8 cellular contexts compared by ENCODE assay signal in the genomic region with DNA sequence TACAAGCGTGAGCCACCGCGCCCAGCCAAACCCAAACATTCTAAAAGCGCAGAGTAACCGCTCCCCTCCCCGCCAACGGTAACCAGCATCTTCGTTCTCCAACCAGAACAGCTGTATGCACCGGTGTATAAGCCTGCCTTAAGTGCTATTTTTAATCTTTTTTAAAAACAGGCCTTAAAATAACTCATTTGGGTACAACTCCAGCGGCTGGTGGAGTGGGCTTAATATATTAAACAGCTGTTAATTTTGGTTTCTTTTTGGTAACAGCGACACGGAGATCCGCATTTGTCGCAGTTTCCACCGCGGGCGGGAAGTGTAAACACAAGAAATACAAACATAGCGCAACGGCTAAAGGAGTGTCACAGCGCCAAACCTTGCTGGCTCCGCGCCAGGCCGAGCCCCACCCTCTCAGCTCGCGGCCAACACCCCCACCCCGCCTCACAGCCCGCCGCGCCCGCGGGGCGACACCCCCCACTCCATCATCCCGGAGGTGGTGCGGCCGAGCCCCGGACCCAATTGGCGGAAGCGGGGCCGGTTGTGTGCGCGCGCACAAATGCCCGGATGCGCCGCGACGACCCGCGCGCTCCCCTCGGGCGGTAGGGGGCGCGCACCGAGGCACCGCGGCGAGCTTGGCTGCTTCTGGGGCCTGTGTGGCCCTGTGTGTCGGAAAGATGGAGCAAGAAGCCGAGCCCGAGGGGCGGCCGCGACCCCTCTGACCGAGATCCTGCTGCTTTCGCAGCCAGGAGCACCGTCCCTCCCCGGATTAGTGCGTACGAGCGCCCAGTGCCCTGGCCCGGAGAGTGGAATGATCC. TPM values are rescaled to one million over a fixed set of nuclear protein-coding genes. Genes with fewer than 3 reads are reported as not detected.
DNase-seq lines count a peak whose midpoint lies in the region; ATAC-seq and TF ChIP-seq lines count a peak whose summit lies in the region.

A gene (plus strand): TSS at position 602 of the 812 bp plus-strand sequence. CDS start 301 bp downstream, outside the sequence.

- H3K27ac Mint-ChIP-seq in H9 (peak within 1 kb of the TSS; percentile 99), nephron (peak within 1 kb of the TSS; percentile 99 to 100 (median 100))
- peak within 1 kb of the TSS; percentile 99 for H3K27ac Mint-ChIP-seq in activated T-helper 2 cell treated with anti-CD3 and anti-CD28 coated beads, Interferon-gamma antibody, Interleukin-2, Interleukin-4, amounts not matched to agents 10 μg/mL and 5 μg/mL and 100 μg/mL, durations not matched to agents 14 hours and 24 hours and 36 hours
- peak within 1 kb of the TSS; percentile 99 for H3K27ac Mint-ChIP-seq in stimulated activated naive CD8-positive, alpha-beta T cell treated with anti-CD3 and anti-CD28 coated beads, Interleukin-15, Interleukin-2, amounts not matched to agents 100 ng/mL and 50 ng/mL, for 24 hours

- peak within 1 kb of the TSS; percentile 91; the same call in 1 of the 2 replicates for H2BK15ac ChIP-seq in H9 (ENCODE audit: low read depth, low read length)

- no peaks in the 10 kb centered on the region for H3K27me3 Mint-ChIP-seq in H9 (ENCODE audit: low read depth)
- no peaks in the 10 kb centered on the region for H3K27me3 Mint-ChIP-seq in activated T-helper 2 cell treated with anti-CD3 and anti-CD28 coated beads, Interferon-gamma antibody, Interleukin-2, Interleukin-4, amounts not matched to agents 10 μg/mL and 5 μg/mL and 100 μg/mL, durations not matched to agents 14 hours and 24 hours and 36 hours (ENCODE audit: low read depth)
- peaks cover 3% of the 10 kb centered on the region for H3K27me3 Mint-ChIP-seq in nephron (ENCODE audit: low read depth)
- no peaks in the 10 kb centered on the region for H3K27me3 Mint-ChIP-seq in stimulated activated naive CD8-positive, alpha-beta T cell treated with anti-CD3 and anti-CD28 coated beads, Interleukin-15, Interleukin-2, amounts not matched to agents 100 ng/mL and 50 ng/mL, for 24 hours

- peak within 1 kb of the TSS; percentile 99 for H3K18ac ChIP-seq in H9 (ENCODE audit: insufficient read length, low read depth, low read length)

- H3K23me2 ChIP-seq in H9 (ENCODE audit: insufficient read length, low read depth, low read length, poor library complexity, severe bottlenecking): peaks cover 9% of the 10 kb centered on the region

- H3K79me1 ChIP-seq in H9 (ENCODE audit: insufficient read depth, low read depth, low read length, poor library complexity, severe bottlenecking): no peaks in the 10 kb centered on the region

- H3K36me3 ChIP-seq in Loucy (ENCODE audit: insufficient read depth, low read length): peaks cover 9% of the 10 kb centered on the region
- peaks cover 40% of the 10 kb centered on the region for H3K36me3 ChIP-seq in RWPE2 (ENCODE audit: low read depth)

- H3F3A ChIP-seq in Loucy (ENCODE audit: low read depth): peaks cover 5% of the 10 kb centered on the region; the same call in 1 of the 2 replicates

- intact Hi-C loops in activated T-helper 2 cell treated with anti-CD3 and anti-CD28 coated beads, Interferon-gamma antibody, Interleukin-2, Interleukin-4, amounts not matched to agents 10 μg/mL and 5 μg/mL and 100 μg/mL, durations not matched to agents 14 hours and 24 hours and 36 hours (cut with micrococcal nuclease): loop anchor here (1.0 to 10.0 kb wide), 9 partner anchors 19 to 1539 kb away; a partner anchor contains a TSS

- H3K4me3 ChIP-seq in Loucy (ENCODE audit: low read length, poor library complexity, severe bottlenecking) (peak within 1 kb of the TSS; percentile 86), RWPE2 (ENCODE audit: severe bottlenecking) (peak within 1 kb of the TSS; percentile 61)

- no peak within 1 kb of the TSS for H3K23ac ChIP-seq in H9 (ENCODE audit: insufficient read length, low read depth, low read length)

- H3K4ac ChIP-seq in H9 (ENCODE audit: low read depth, low read length): peak within 1 kb of the TSS; percentile 95; the same call in 1 of the 2 replicates

- H2BK5ac ChIP-seq in H9 (ENCODE audit: insufficient read length, low read length): peak within 1 kb of the TSS; percentile 80

- DNase-seq in GDM1 (lab: John Stamatoyannopoulos, UW) (peak; percentile 92), H9 (peak; percentile 98), RWPE2 (ENCODE audit: low spot score) (peak; percentile 93), fibroblast of peridontal ligament (ENCODE audit: extremely low read depth) (peak; percentile 75)
- DNase-seq in activated T-helper 2 cell treated with anti-CD3 and anti-CD28 coated beads, Interferon-gamma antibody, Interleukin-2, Interleukin-4, amounts not matched to agents 10 μg/mL and 5 μg/mL and 100 μg/mL, durations not matched to agents 14 hours and 24 hours and 36 hours (ENCODE audit: low spot score): peak; percentile 98

- H3K9me2 ChIP-seq in Loucy (replicated peaks; ENCODE audit: low read depth, low read length): no peaks in the 10 kb centered on the region

- H3K27me3 ChIP-seq in H9 (ENCODE audit: insufficient read depth, low read length): no peaks in the 10 kb centered on the region
- peaks cover 15% of the 10 kb centered on the region for H3K27me3 ChIP-seq in Loucy (ENCODE audit: insufficient read depth, low read length, poor library complexity, severe bottlenecking)
- H3K27me3 ChIP-seq in RWPE2 (ENCODE audit: insufficient read depth, poor library complexity, severe bottlenecking): no peaks in the 10 kb centered on the region

- TF ChIP-seq CTCF in H9 (conservative IDR thresholded peaks at IDR 0.05): peak; percentile 73
- peak; percentile 61 for TF ChIP-seq CTCF in Loucy (conservative IDR thresholded peaks at IDR 0.05; ENCODE audit: low read length)
- TF ChIP-seq CTCF in RWPE2 (IDR thresholded peaks at IDR 0.05; ENCODE audit: poor library complexity, severe bottlenecking): peak; percentile 83
- peak; percentile 69 to 71 (median 70) for TF ChIP-seq CTCF in nephron (IDR thresholded peaks at IDR 0.05; ENCODE audit: unreplicated experiment in 3 of 3)

- H3K9me3 ChIP-seq in H9 (ENCODE audit: control insufficient read depth, low read depth, low read length) (no peaks in the 10 kb centered on the region), Loucy (ENCODE audit: insufficient read depth, low read depth, low read length) (no peaks in the 10 kb centered on the region; the same call in 1 of the 2 replicates), RWPE2 (ENCODE audit: severe bottlenecking) (no peaks in the 10 kb centered on the region)

- no peak within 1 kb of the TSS for H3K56ac ChIP-seq in H9 (ENCODE audit: insufficient read length, low read depth, low read length)

- peak within 1 kb of the TSS; percentile 93 for H2BK12ac ChIP-seq in H9 (ENCODE audit: insufficient read length, low read depth, low read length)

- peak within 1 kb of the TSS; percentile 71 for H2BK120ac ChIP-seq in H9 (ENCODE audit: low read depth, low read length, poor library complexity, severe bottlenecking)

- H3K79me2 ChIP-seq in H9 (ENCODE audit: insufficient read depth, low read length): peaks cover 4% of the 10 kb centered on the region; the same call in 1 of the 2 replicates
- peaks cover 46% of the 10 kb centered on the region for H3K79me2 ChIP-seq in Loucy (ENCODE audit: insufficient read depth, low read length)

- peak within 1 kb of the TSS; percentile 100 for H3K14ac ChIP-seq in H9 (ENCODE audit: insufficient read depth, low read length)

- H3K27ac ChIP-seq in H9 (ENCODE audit: insufficient read length, low read depth, low read length) (peak within 1 kb of the TSS; percentile 93), RWPE2 (ENCODE audit: poor library complexity, severe bottlenecking) (peak within 1 kb of the TSS; percentile 91)

- H3K4me2 ChIP-seq in H9 (ENCODE audit: insufficient read depth, insufficient read length, low read length) (peak within 1 kb of the TSS; percentile 48), Loucy (ENCODE audit: low read depth, low read length, poor library complexity, severe bottlenecking) (peak within 1 kb of the TSS; percentile 85)

- H4K91ac ChIP-seq in H9 (ENCODE audit: insufficient read length, low read depth, low read length): peak within 1 kb of the TSS; percentile 99

- peak within 1 kb of the TSS; percentile 42 for H2AK5ac ChIP-seq in H9 (ENCODE audit: insufficient read length, low read length)

- no peak within 1 kb of the TSS for H4K8ac ChIP-seq in H9 (replicated peaks; ENCODE audit: insufficient read length, low read depth, low read length)

- H3T11ph ChIP-seq in H9 (ENCODE audit: low read length): peak within 1 kb of the TSS; percentile 47

- H2BK20ac ChIP-seq in H9 (ENCODE audit: low read depth, low read length, poor library complexity, severe bottlenecking): no peak within 1 kb of the TSS

- peak within 1 kb of the TSS; percentile 99 for H4K5ac ChIP-seq in H9 (ENCODE audit: insufficient read length, low read depth, low read length)

- no peaks in the 10 kb centered on the region for H4K20me1 ChIP-seq in H9 (ENCODE audit: control insufficient read depth, insufficient read depth, insufficient read length)
- H4K20me1 ChIP-seq in Loucy (ENCODE audit: insufficient read depth, low read length, poor library complexity, severe bottlenecking): peaks cover 30% of the 10 kb centered on the region

- H3K9me3 Mint-ChIP-seq in H9 (peaks cover 0 to 2% of the 10 kb centered on the region in 2 experiments; a peak in 2 of 5 replicates), nephron (no peaks in the 10 kb centered on the region)
- no peaks in the 10 kb centered on the region for H3K9me3 Mint-ChIP-seq in activated T-helper 2 cell treated with anti-CD3 and anti-CD28 coated beads, Interferon-gamma antibody, Interleukin-2, Interleukin-4, amounts not matched to agents 10 μg/mL and 5 μg/mL and 100 μg/mL, durations not matched to agents 14 hours and 24 hours and 36 hours
- no peaks in the 10 kb centered on the region for H3K9me3 Mint-ChIP-seq in stimulated activated naive CD8-positive, alpha-beta T cell treated with anti-CD3 and anti-CD28 coated beads, Interleukin-15, Interleukin-2, amounts not matched to agents 100 ng/mL and 50 ng/mL, for 24 hours

- H3K4me1 Mint-ChIP-seq in H9 (peaks cover 32 to 33% of the 10 kb centered on the region in 2 experiments), nephron (peaks cover 20% of the 10 kb centered on the region)
- H3K4me1 Mint-ChIP-seq in activated T-helper 2 cell treated with anti-CD3 and anti-CD28 coated beads, Interferon-gamma antibody, Interleukin-2, Interleukin-4, amounts not matched to agents 10 μg/mL and 5 μg/mL and 100 μg/mL, durations not matched to agents 14 hours and 24 hours and 36 hours (ENCODE audit: low read depth): peaks cover 20% of the 10 kb centered on the region
- peaks cover 44% of the 10 kb centered on the region for H3K4me1 Mint-ChIP-seq in stimulated activated naive CD8-positive, alpha-beta T cell treated with anti-CD3 and anti-CD28 coated beads, Interleukin-15, Interleukin-2, amounts not matched to agents 100 ng/mL and 50 ng/mL, for 24 hours (ENCODE audit: low read depth)

- H3K4me3 Mint-ChIP-seq in H9: peak within 1 kb of the TSS; percentile 94 to 95
- peak within 1 kb of the TSS; percentile 93 for H3K4me3 Mint-ChIP-seq in activated T-helper 2 cell treated with anti-CD3 and anti-CD28 coated beads, Interferon-gamma antibody, Interleukin-2, Interleukin-4, amounts not matched to agents 10 μg/mL and 5 μg/mL and 100 μg/mL, durations not matched to agents 14 hours and 24 hours and 36 hours (ENCODE audit: low read depth)
- peak within 1 kb of the TSS; percentile 96 to 100 (median 100) for H3K4me3 Mint-ChIP-seq in nephron
- H3K4me3 Mint-ChIP-seq in stimulated activated naive CD8-positive, alpha-beta T cell treated with anti-CD3 and anti-CD28 coated beads, Interleukin-15, Interleukin-2, amounts not matched to agents 100 ng/mL and 50 ng/mL, for 24 hours: peak within 1 kb of the TSS; percentile 95

- WGBS in H9 (ENCODE audit: extremely low coverage, insufficient read length, low lambda C conversion rate): no CpG with 5 or more reads among the region's 72 CpGs

- ATAC-seq in RWPE2 (ENCODE audit: low read depth): peak; percentile 73

- peak within 1 kb of the TSS; percentile 98 for H3K9ac ChIP-seq in H9 (ENCODE audit: extremely low read depth, insufficient read length, low read length)
- H3K9ac ChIP-seq in Loucy (ENCODE audit: low read depth, low read length, poor library complexity, severe bottlenecking): peak within 1 kb of the TSS; percentile 100

- H3K4me1 ChIP-seq in H9 (ENCODE audit: insufficient read depth, low read length) (peaks cover 4% of the 10 kb centered on the region; the same call in 1 of the 2 replicates), Loucy (ENCODE audit: insufficient read depth, low read length, poor library complexity, severe bottlenecking) (peaks cover 19% of the 10 kb centered on the region), RWPE2 (ENCODE audit: insufficient read depth, poor library complexity, severe bottlenecking) (peaks cover 20% of the 10 kb centered on the region)

- no peak within 1 kb of the TSS for H2AFZ ChIP-seq in H9 (ENCODE audit: low read length)
- H2AFZ ChIP-seq in Loucy (ENCODE audit: low read length): peak within 1 kb of the TSS; percentile 84

- H3K36me3 Mint-ChIP-seq in H9 (ENCODE audit: insufficient read depth in 1 of 3, low read depth in 3 of 3) (peaks cover 17 to 38% (median 34%) of the 10 kb centered on the region in 3 experiments), nephron (ENCODE audit: low read depth) (peaks cover 25% of the 10 kb centered on the region)
- H3K36me3 Mint-ChIP-seq in activated T-helper 2 cell treated with anti-CD3 and anti-CD28 coated beads, Interferon-gamma antibody, Interleukin-2, Interleukin-4, amounts not matched to agents 10 μg/mL and 5 μg/mL and 100 μg/mL, durations not matched to agents 14 hours and 24 hours and 36 hours (ENCODE audit: low read depth): peaks cover 42% of the 10 kb centered on the region
- peaks cover 35% of the 10 kb centered on the region for H3K36me3 Mint-ChIP-seq in stimulated activated naive CD8-positive, alpha-beta T cell treated with anti-CD3 and anti-CD28 coated beads, Interleukin-15, Interleukin-2, amounts not matched to agents 100 ng/mL and 50 ng/mL, for 24 hours (ENCODE audit: low read depth)

RNA-seq across cellular contexts. Expression of the gene that starts here (rescaled TPM):
- total RNA-seq in H9 (2021): 159 and 162 TPM in 2 replicates
- 180 and 194 TPM in 2 replicates for total RNA-seq in activated T-helper 2 cell treated with anti-CD3 and anti-CD28 coated beads, Interferon-gamma antibody, Interleukin-2, Interleukin-4, amounts not matched to agents 10 μg/mL and 5 μg/mL and 100 μg/mL, durations not matched to agents 14 hours and 24 hours and 36 hours

Comparison
In these comparisons a context has a peak if more than half of its experiments do, and no peak if none do; other contexts are left out.
1. Peak in every context shown above with its lines: DNase-seq, ATAC-seq, H3K4me3 ChIP-seq and H3K27ac ChIP-seq.